31 cellular contexts compared by ENCODE assay signal in genomic region chr18:40938615-40939014, GRCh38.
"Had no signal": no experiment of that assay in that cellular context is flagged by ENCODE, and none has a peak within 500 bp of the region (broad histone marks: within the 10 kb centered on the region; RNA-seq: fewer than 3 reads in every experiment).

No MANE protein-coding gene starts in this region.

- H3K9me3 Mint-ChIP-seq: neural progenitor cell, type B pancreatic cell had no signal

- H3K4me1 Mint-ChIP-seq: natural killer cell; stimulated activated memory B cell treated with anti-CD40 and anti-IgM and Interleukin-4, amounts not matched to agents 10 μg/mL and 1 μg/mL and 100 μg/mL, for 72 hours; stimulated activated naive CD8-positive, alpha-beta T cell treated with anti-CD3 and anti-CD28 coated beads, Interleukin-15, amount 100 ng/mL, for 72 hours had no signal

- H3K36me3 Mint-ChIP-seq: neural progenitor cell; stimulated activated memory B cell treated with anti-CD40 and anti-IgM and Interleukin-4, amounts not matched to agents 10 μg/mL and 1 μg/mL and 100 μg/mL, for 72 hours; type B pancreatic cell had no signal

- ATAC-seq: natural killer cell; psoas muscle; right cardiac atrium; sciatic nerve; stimulated activated memory B cell treated with anti-CD40 and anti-IgM and Interleukin-4, amounts not matched to agents 10 μg/mL and 1 μg/mL and 100 μg/mL, for 72 hours; stimulated activated naive CD8-positive, alpha-beta T cell treated with anti-CD3 and anti-CD28 coated beads, Interleukin-15, amount 100 ng/mL, for 72 hours; stimulated activated naive CD8-positive, alpha-beta T cell treated with anti-CD3 and anti-CD28 coated beads, Interleukin-15, Interleukin-2, amounts not matched to agents 100 U/mL and 50 U/mL, for 24 hours; upper lobe of right lung had no signal

- H3K79me2 ChIP-seq: parathyroid adenoma had no signal

- H3K27me3 Mint-ChIP-seq: progenitor cell of endocrine pancreas; stimulated activated memory B cell treated with anti-CD40 and anti-IgM and Interleukin-4, amounts not matched to agents 10 μg/mL and 1 μg/mL and 100 μg/mL, for 72 hours; stimulated activated naive CD8-positive, alpha-beta T cell treated with anti-CD3 and anti-CD28 coated beads, Interleukin-15, amount 100 ng/mL, for 72 hours; type B pancreatic cell had no signal

- H3K27ac ChIP-seq: neural progenitor cell, ovary, parathyroid adenoma, psoas muscle, skin epidermis, spleen, suprapubic skin, testis, tibial artery, transverse colon, upper lobe of right lung, uterus had no signal

- H3K9ac ChIP-seq: neural progenitor cell, parathyroid adenoma had no signal

- H3K4me3 ChIP-seq: neural progenitor cell, ovary, psoas muscle, skin epidermis, smooth muscle cell, spleen, suprapubic skin, transverse colon, upper lobe of right lung, uterus had no signal

- DNase-seq: natural killer cell; occipital lobe; ovary; posterior cingulate gyrus; psoas muscle; right cardiac atrium; spleen; stimulated activated CD4-positive, alpha-beta T cell treated with anti-CD3 and anti-CD28 coated beads, Interleukin-12 subunit alpha, Interleukin-12 subunit beta, amount 100 ng/mL, for 4 hours; stimulated activated CD4-positive, alpha-beta T cell treated with anti-CD3 and anti-CD28 coated beads, Interleukin-1b, Interleukin-23, amount 100 ng/mL, for 48 hours; stimulated activated CD4-positive, alpha-beta T cell treated with anti-CD3 and anti-CD28 coated beads, Interleukin-4, amount 100 ng/mL, for 1 hour; stimulated activated CD4-positive, alpha-beta T cell treated with anti-CD3 and anti-CD28 coated beads, Interleukin-4, amount 100 ng/mL, for 4 hours; stimulated activated CD8-positive, alpha-beta memory T cell treated with anti-CD3 and anti-CD28 coated beads, Interleukin-4, amount 100 ng/mL, for 48 hours; stimulated activated naive CD4-positive, alpha-beta T cell; stimulated activated naive CD8-positive, alpha-beta T cell treated with anti-CD3 and anti-CD28 coated beads, Interleukin-15, amount 100 ng/mL, for 72 hours; stimulated activated naive CD8-positive, alpha-beta T cell treated with anti-CD3 and anti-CD28 coated beads, Interleukin-15, Interleukin-2, amounts not matched to agents 100 U/mL and 50 U/mL, for 24 hours; substantia nigra; testis; tibial artery; transverse colon; upper lobe of right lung; uterus had no signal

- H3K4me2 ChIP-seq: smooth muscle cell had no signal

- H3K9me3 ChIP-seq: ovary, psoas muscle, spleen, suprapubic skin, testis, tibial artery, transverse colon, upper lobe of right lung, uterus had no signal

- H3K4me3 Mint-ChIP-seq: natural killer cell; nephron; neural progenitor cell; stimulated activated memory B cell treated with anti-CD40 and anti-IgM and Interleukin-4, amounts not matched to agents 10 μg/mL and 1 μg/mL and 100 μg/mL, for 72 hours; stimulated activated naive CD8-positive, alpha-beta T cell treated with anti-CD3 and anti-CD28 coated beads, Interleukin-15, amount 100 ng/mL, for 72 hours; type B pancreatic cell had no signal

- H3K27me3 ChIP-seq: neural progenitor cell, ovary, spleen, suprapubic skin, testis, tibial artery, transverse colon, upper lobe of right lung, uterus had no signal

- H3K36me3 ChIP-seq: neural progenitor cell, ovary, spleen, suprapubic skin, tibial artery, transverse colon, upper lobe of right lung, uterus had no signal

- H3K27ac Mint-ChIP-seq: natural killer cell; progenitor cell of endocrine pancreas; stimulated activated memory B cell treated with anti-CD40 and anti-IgM and Interleukin-4, amounts not matched to agents 10 μg/mL and 1 μg/mL and 100 μg/mL, for 72 hours; stimulated activated naive CD8-positive, alpha-beta T cell treated with anti-CD3 and anti-CD28 coated beads, Interleukin-15, amount 100 ng/mL, for 72 hours; type B pancreatic cell had no signal

- H2AFZ ChIP-seq: neural progenitor cell, parathyroid adenoma had no signal

- H3K4me1 ChIP-seq: parathyroid adenoma, psoas muscle, spleen, suprapubic skin, testis, transverse colon, upper lobe of right lung, uterus had no signal
